In the genomic region with DNA sequence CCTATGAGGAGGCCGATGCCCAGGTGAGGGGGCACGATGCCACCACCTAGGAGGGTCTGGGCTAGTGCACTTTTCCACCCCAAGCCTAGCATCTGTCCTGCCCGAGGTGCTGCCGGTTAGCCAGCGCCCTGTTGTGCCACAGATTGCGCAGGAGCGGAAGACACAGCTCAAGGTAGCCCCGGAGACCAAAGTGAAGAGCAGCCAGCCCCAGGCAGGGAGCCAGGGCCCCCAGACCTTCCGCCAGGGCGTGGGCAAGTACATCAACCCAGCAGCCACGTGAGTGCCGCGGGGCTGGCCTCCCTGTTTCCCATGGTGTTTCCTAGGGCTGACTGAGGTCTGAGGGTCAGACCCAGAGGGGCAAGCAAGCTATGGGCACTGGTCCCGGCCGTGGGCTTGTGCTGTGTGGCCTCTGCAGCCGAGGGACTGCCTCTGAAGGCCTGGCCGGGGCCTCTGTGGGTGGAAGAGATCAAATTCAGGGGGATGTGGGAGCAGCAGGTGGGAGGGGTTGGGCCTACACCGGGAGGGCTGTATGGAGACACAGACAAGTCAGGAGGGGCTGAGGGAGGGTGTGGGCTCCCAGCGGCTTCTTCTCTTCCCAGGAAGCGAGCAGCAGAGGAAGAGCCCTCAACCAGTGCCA, we compare ENCODE assay signal across 21 cellular contexts.
"Had no signal": no experiment of that assay in that cellular context is flagged by ENCODE, and none has a peak within 500 bp of the region (broad histone marks: within the 10 kb centered on the region; RNA-seq: fewer than 3 reads in every experiment).

No MANE protein-coding gene starts in this region.

- DNase-seq: activated CD4-positive, alpha-beta T cell treated with anti-CD3 and anti-CD28 coated beads, Interleukin-2, amount 50 U/mL, for 1 hour; activated CD8-positive, alpha-beta memory T cell treated with anti-CD3 and anti-CD28 coated beads, Interleukin-2, amount 50 U/mL, for 4 hours; activated gamma-delta T cell; activated T-cell treated with anti-CD3 and anti-CD28 coated beads, Interleukin-2, amount 50 U/mL, for 72 hours; anterior cingulate cortex; brain microvascular endothelial cell; central memory CD4-positive, alpha-beta T cell; colonic mucosa; heart right ventricle; kidney glomerular epithelial cell; left ventricle myocardium superior; naive thymus-derived CD4-positive, alpha-beta T cell; spleen; stimulated activated naive CD4-positive, alpha-beta T cell treated with Interleukin-2 at 50 U/mL for 16 hours; T-helper 1 cell; T1000; tibial artery had no signal

- H3K9me3 ChIP-seq: colonic mucosa, esophagus muscularis mucosa, gastroesophageal sphincter, heart right ventricle, spleen, tibial artery, vagina had no signal

- H3K4me3 Mint-ChIP-seq: activated T-cell treated with anti-CD3 and anti-CD28 coated beads, Interleukin-2, amount 50 U/mL, for 72 hours; naive thymus-derived CD4-positive, alpha-beta T cell had no signal

- ATAC-seq: activated T-cell treated with anti-CD3 and anti-CD28 coated beads, Interleukin-2, amount 50 U/mL, for 72 hours; gastroesophageal sphincter; naive thymus-derived CD4-positive, alpha-beta T cell had no signal

- H3K27ac ChIP-seq: brain microvascular endothelial cell, colonic mucosa, spleen, tibial artery, vagina had no signal

- H3K27me3 ChIP-seq: brain microvascular endothelial cell, colonic mucosa, esophagus muscularis mucosa, gastroesophageal sphincter, heart right ventricle, spleen, tibial artery, vagina had no signal

- H3K4me1 ChIP-seq: colonic mucosa, vagina had no signal

- H3K9me3 Mint-ChIP-seq: activated T-cell treated with anti-CD3 and anti-CD28 coated beads, Interleukin-2, amount 50 U/mL, for 72 hours; naive thymus-derived CD4-positive, alpha-beta T cell had no signal

- H3K27me3 Mint-ChIP-seq: naive thymus-derived CD4-positive, alpha-beta T cell had no signal

- H3K27ac Mint-ChIP-seq: activated T-cell treated with anti-CD3 and anti-CD28 coated beads, Interleukin-2, amount 50 U/mL, for 72 hours had no signal

- FAIRE-seq: endothelial cell of umbilical vein had no signal

- H3K4me3 ChIP-seq: colonic mucosa, esophagus muscularis mucosa, gastroesophageal sphincter, heart right ventricle, spleen, tibial artery, vagina had no signal
